8 cellular contexts compared by ENCODE assay signal in the genomic region with DNA sequence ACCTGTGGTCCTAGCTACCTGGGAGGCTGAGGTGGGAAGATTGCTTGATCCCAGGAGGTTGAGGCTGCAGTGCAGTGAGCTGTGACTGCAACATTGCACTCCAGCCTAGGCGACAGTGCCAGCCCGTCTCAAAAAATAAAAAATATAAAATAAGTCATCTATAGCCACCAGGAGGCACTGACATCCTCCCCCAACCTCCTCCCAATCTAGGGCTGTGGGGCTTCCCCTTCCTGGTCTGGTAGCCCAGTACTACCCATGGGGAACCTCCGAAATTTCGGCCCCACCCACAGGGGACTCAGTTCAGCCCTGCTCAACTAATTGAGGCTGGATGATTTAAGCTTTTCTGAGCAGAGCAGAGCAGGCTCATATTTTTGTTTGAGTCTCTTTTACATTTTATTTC. TPM values are rescaled to one million over a fixed set of nuclear protein-coding genes. Genes with fewer than 3 reads are reported as not detected.
DNase-seq lines count a peak whose midpoint lies in the region; ATAC-seq and TF ChIP-seq lines count a peak whose summit lies in the region.

No MANE protein-coding gene starts in this region.

- no peaks in the 10 kb centered on the region for H4K20me1 ChIP-seq in mammary epithelial cell (ENCODE audit: insufficient read depth, low read length)

- no peak overlapping the region for H3K4me3 Mint-ChIP-seq in MCF 10A (ENCODE audit: unreplicated experiment)

- H3K27ac Mint-ChIP-seq in MCF 10A (ENCODE audit: low read depth, unreplicated experiment) = no peak overlapping the region

- intact Hi-C loops in MCF 10A (cut with micrococcal nuclease) (no loop called here), mammary epithelial cell (cut with micrococcal nuclease) (loop anchor here (2.0 kb wide), 1 partner anchor 37 kb away; no protein-coding TSS in a partner anchor)

- TF ChIP-seq CTCF in MCF 10A (IDR thresholded peaks at IDR 0.05; ENCODE audit: unreplicated experiment) (peak; percentile 21), mammary epithelial cell (conservative IDR thresholded peaks at IDR 0.05 in 1 of 2, IDR thresholded peaks at IDR 0.05 in 1 of 2; ENCODE audit: extremely low read depth in 1 of 2, insufficient read depth in 1 of 2, low read depth in 1 of 2, low read length in 2 of 2) (peak in 1 of 2 donors; percentile 37), fibroblast of mammary gland (conservative IDR thresholded peaks at IDR 0.05; ENCODE audit: control insufficient read depth, insufficient read depth, low read depth, low read length) (peak; percentile 28)

- H3K4me1 Mint-ChIP-seq in MCF 10A (ENCODE audit: insufficient read depth, unreplicated experiment) = peaks cover 6% of the 10 kb centered on the region

- no peaks in the 10 kb centered on the region for H3K9me3 ChIP-seq in mammary epithelial cell (replicated peaks; ENCODE audit: insufficient read depth, low read length)

- H3K9me3 Mint-ChIP-seq in MCF 10A (ENCODE audit: unreplicated experiment) = no peaks in the 10 kb centered on the region

- H3K36me3 ChIP-seq in mammary epithelial cell (ENCODE audit: insufficient read depth, low read length) = no peaks in the 10 kb centered on the region

- no peaks in the 10 kb centered on the region for H3K36me3 Mint-ChIP-seq in MCF 10A (ENCODE audit: insufficient read depth, unreplicated experiment)

- dilution Hi-C loops in mammary epithelial cell (cut with HindIII; ENCODE audit: low sequenced_read_pairs) = loop anchor here (5.0 kb wide), 2 partner anchors 49 to 56 kb away; a partner anchor contains a TSS

- H2AFZ ChIP-seq in mammary epithelial cell (ENCODE audit: low read depth, low read length) = no peak overlapping the region

- CTCF ChIA-PET in MCF 10A (lab: Yijun Ruan, JAX) = interaction anchor here (0.7 to 1.7 kb wide), 8 partner anchors 11 to 111 kb away, joined by 3 to 6 read pairs (median 4); no protein-coding TSS in a partner anchor
- CTCF ChIA-PET in mammary epithelial cell (lab: Charles Lee; ENCODE audit: low non-redundant PET) = no interaction called here

- in situ Hi-C loops in mammary epithelial cell (cut with MboI; ENCODE audit: low sequenced_read_pairs in 2 of 2) = no loop called here

- no peak overlapping the region for H3K4me3 ChIP-seq in mammary epithelial cell (replicated peaks in 1 of 3; ENCODE audit: insufficient read depth in 1 of 3, low read depth in 2 of 3, low read length in 3 of 3)
- no peak overlapping the region for H3K4me3 ChIP-seq in fibroblast of mammary gland (ENCODE audit: control insufficient read depth, low read depth, low read length)

- no peaks in the 10 kb centered on the region for H3K27me3 Mint-ChIP-seq in MCF 10A (ENCODE audit: insufficient read depth, unreplicated experiment)

- 27% methylated on average over 2 of the region's 4 CpGs for WGBS in mammary epithelial cell (ENCODE audit: low coverage, missing lambda C conversion rate)

- H3K27me3 ChIP-seq in mammary epithelial cell (ENCODE audit: insufficient read depth, low read length) = no peaks in the 10 kb centered on the region

- H3K79me2 ChIP-seq in mammary epithelial cell (ENCODE audit: insufficient read depth, low read length) = no peaks in the 10 kb centered on the region

- DNase-seq in MCF 10A (ENCODE audit: unreplicated experiment) (peak; percentile 35), mammary epithelial cell (no peak), fibroblast of mammary gland (ENCODE audit: low read depth) (peak; percentile 24), COLO668 (lab: John Stamatoyannopoulos, UW; ENCODE audit: unreplicated experiment) (no peak), HK-2 (ENCODE audit: unreplicated experiment) (no peak)
- peak; percentile 61 for DNase-seq in stimulated activated naive CD4-positive, alpha-beta T cell treated with Interleukin-2 at 50 U/mL for 16 hours (lab: John Stamatoyannopoulos, UW)

- POLR2A ChIA-PET in MCF 10A (lab: Yijun Ruan, JAX) = interaction anchor here (0.6 to 1.1 kb wide), 4 partner anchors 31 to 170 kb away, joined by 3 to 5 read pairs (median 4); a partner anchor contains a TSS

- no peak overlapping the region for H3K4me2 ChIP-seq in mammary epithelial cell (ENCODE audit: insufficient read depth, low read depth, low read length)

- H3K4me1 ChIP-seq in mammary epithelial cell (ENCODE audit: insufficient read depth, low read length) = peaks cover 4% of the 10 kb centered on the region

- no peak overlapping the region for H3K9ac ChIP-seq in mammary epithelial cell (ENCODE audit: insufficient read depth, low read length)

- ATAC-seq in HG03442 (IDR thresholded peaks at IDR 0.05; ENCODE audit: unreplicated experiment) = peak; percentile 67
- peak; percentile 63 to 66 for ATAC-seq in activated CD4-positive, CD25-positive, alpha-beta regulatory T cell treated with anti-CD3 and anti-CD28 coated beads, Interleukin-2, amount 50 U/mL, for 24 hours

- H3K27ac ChIP-seq in mammary epithelial cell (ENCODE audit: insufficient read depth, low read depth, low read length) = no peak overlapping the region

- BruUV-seq in MCF 10A (replicated peaks; lab: Mats Ljungman, UMichigan) (no TSS peak), mammary epithelial cell (replicated peaks; lab: Mats Ljungman, UMichigan) (no TSS peak)

RNA-seq across cellular contexts. Expression of a gene that starts 3.2 kb away (rescaled TPM):
- total RNA-seq in MCF 10A (2022) = 0.49 and 1.4 TPM in 2 replicates
- not detected for total RNA-seq in mammary epithelial cell
- polyA plus RNA-seq in mammary epithelial cell = not detected
- not detected for polyA minus RNA-seq in mammary epithelial cell

RNA-seq across cellular contexts. Expression of a gene that starts 16.5 kb away (rescaled TPM):
- 11.8 and 12.1 TPM in 2 replicates for total RNA-seq in MCF 10A (2022)
- total RNA-seq in mammary epithelial cell = 10 to 100 TPM; 14.8 to 19.2 TPM
- 9.8 TPM for polyA plus RNA-seq in mammary epithelial cell
- 6.7 TPM for polyA minus RNA-seq in mammary epithelial cell

RNA-seq across cellular contexts. Expression of a gene that starts 30.4 kb away (rescaled TPM):
- total RNA-seq in MCF 10A (2022) (24.0 and 29.8 TPM in 2 replicates), mammary epithelial cell (10 to 100 TPM in 1 of 2 donors, 1 to 10 TPM in 1; 1.5 to 25.2 TPM)
- 8.4 TPM for polyA plus RNA-seq in mammary epithelial cell
- polyA minus RNA-seq in mammary epithelial cell = 46.4 TPM

RNA-seq across cellular contexts. Expression of a gene that starts 39.0 kb away (rescaled TPM):
- total RNA-seq in MCF 10A (2022) (19.7 and 20.7 TPM in 2 replicates), mammary epithelial cell (10 to 100 TPM in 1 of 2 donors, 1 to 10 TPM in 1; 7.7 to 10.8 TPM)
- polyA plus RNA-seq in mammary epithelial cell = 0.78 TPM
- 6.5 TPM for polyA minus RNA-seq in mammary epithelial cell

RNA-seq across cellular contexts. Expression of a gene that starts 49.5 kb away (rescaled TPM):
- total RNA-seq in MCF 10A (2022) (0.26 and 0.64 TPM in 2 replicates), mammary epithelial cell (under 1 TPM; 0.50 to 0.54 TPM)
- polyA plus RNA-seq in mammary epithelial cell = 0.20 TPM
- not detected for polyA minus RNA-seq in mammary epithelial cell

Comparison
In these comparisons a context has a peak if more than half of its experiments do, and no peak if none do; other contexts are left out.
1. DNase-seq: peak in MCF 10A (single experiment), fibroblast of mammary gland (single experiment) and stimulated activated naive CD4-positive, alpha-beta T cell treated with Interleukin-2 at 50 U/mL for 16 hours (single experiment); none in mammary epithelial cell (single experiment), COLO668 (single experiment) and HK-2 (single experiment).